ENCODE assay signal across 28 cellular contexts in the genomic region with DNA sequence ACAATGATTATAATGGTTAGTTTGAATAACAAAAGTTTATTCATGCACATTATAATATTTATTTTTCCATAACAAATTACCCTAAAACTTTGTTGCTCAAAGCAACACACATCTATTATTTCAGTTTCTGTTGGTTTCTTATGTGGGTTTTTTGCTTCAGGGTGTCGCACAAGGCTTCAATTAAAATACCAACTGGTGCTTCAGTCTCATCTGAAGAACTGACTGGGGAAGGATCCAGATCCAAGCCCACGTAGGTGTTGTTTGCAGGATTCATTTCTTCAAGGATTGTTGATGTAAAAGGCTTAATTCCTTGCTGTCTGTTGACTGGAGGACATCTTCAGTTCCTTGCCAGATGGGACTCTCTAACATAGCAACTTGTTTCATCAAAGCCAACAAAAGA.
"Had no signal": no experiment of that assay in that cellular context is flagged by ENCODE, and none has a peak within 500 bp of the region (broad histone marks: within the 10 kb centered on the region; RNA-seq: fewer than 3 reads in every experiment).

No MANE protein-coding gene starts in this region.

- H3K36me3 Mint-ChIP-seq: stimulated activated effector memory CD8-positive, alpha-beta T cell treated with anti-CD3 and anti-CD28 coated beads, Interleukin-12 subunit alpha, Interleukin-12 subunit beta, amount 100 ng/mL, for 72 hours; stimulated activated memory B cell treated with anti-CD40 and anti-IgM and Interleukin-4, amounts not matched to agents 10 μg/mL and 1 μg/mL and 100 μg/mL, for 72 hours; stimulated activated naive B cell treated with anti-CD40 and anti-IgM and Interleukin-4, amounts not matched to agents 10 μg/mL and 1 μg/mL and 100 μg/mL, for 72 hours; type B pancreatic cell had no signal

- H3K4me1 ChIP-seq: stomach, suprapubic skin, testis, thyroid gland, tibial artery, tibial nerve, transverse colon, upper lobe of left lung, upper lobe of right lung, uterus, vagina had no signal

- ATAC-seq: stimulated activated effector memory CD8-positive, alpha-beta T cell treated with anti-CD3 and anti-CD28 coated beads, Interleukin-12 subunit alpha, Interleukin-12 subunit beta, amount 100 ng/mL, for 72 hours; stimulated activated memory B cell treated with anti-CD40 and anti-IgM and Interleukin-4, amounts not matched to agents 10 μg/mL and 1 μg/mL and 100 μg/mL, for 72 hours; stimulated activated naive B cell treated with anti-CD40 and anti-IgM and Interleukin-4, amounts not matched to agents 10 μg/mL and 1 μg/mL and 100 μg/mL, for 72 hours; stimulated activated naive CD8-positive, alpha-beta T cell treated with anti-CD3 and anti-CD28 coated beads, Interleukin-15, amount 100 ng/mL, for 72 hours; stimulated activated naive CD8-positive, alpha-beta T cell treated with anti-CD3 and anti-CD28 coated beads, Interleukin-15, Interleukin-2, amounts not matched to agents 100 U/mL and 50 U/mL, for 24 hours; upper lobe of right lung had no signal

- H3K27ac ChIP-seq: stomach, suprapubic skin, testis, thoracic aorta, thyroid gland, tibial artery, tibial nerve, transverse colon, upper lobe of left lung, upper lobe of right lung, uterus, vagina had no signal

- H3K27ac Mint-ChIP-seq: stimulated activated effector memory CD8-positive, alpha-beta T cell treated with anti-CD3 and anti-CD28 coated beads, Interleukin-12 subunit alpha, Interleukin-12 subunit beta, amount 100 ng/mL, for 72 hours; stimulated activated memory B cell treated with anti-CD40 and anti-IgM and Interleukin-4, amounts not matched to agents 10 μg/mL and 1 μg/mL and 100 μg/mL, for 72 hours; stimulated activated naive B cell treated with anti-CD40 and anti-IgM and Interleukin-4, amounts not matched to agents 10 μg/mL and 1 μg/mL and 100 μg/mL, for 72 hours; stimulated activated naive CD8-positive, alpha-beta T cell treated with anti-CD3 and anti-CD28 coated beads, Interleukin-15, amount 100 ng/mL, for 72 hours; stimulated activated naive CD8-positive, alpha-beta T cell treated with anti-CD3 and anti-CD28 coated beads, Interleukin-15, Interleukin-2, amounts not matched to agents 100 ng/mL and 50 ng/mL, for 24 hours; type B pancreatic cell had no signal

- DNase-seq: stimulated activated CD4-positive, alpha-beta T cell treated with anti-CD3 and anti-CD28 coated beads, Interleukin-2, amount 100 ng/mL, for 48 hours; stimulated activated CD4-positive, alpha-beta T cell treated with anti-CD3 and anti-CD28 coated beads, Interleukin-4, amount 100 ng/mL, for 1 hour; stimulated activated CD4-positive, alpha-beta T cell treated with anti-CD3 and anti-CD28 coated beads, Interleukin-4, amount 100 ng/mL, for 24 hours; stimulated activated CD4-positive, alpha-beta T cell treated with anti-CD3 and anti-CD28 coated beads, Interleukin-4, amount 100 ng/mL, for 4 hours; stimulated activated CD8-positive, alpha-beta memory T cell treated with anti-CD3 and anti-CD28 coated beads, Interleukin-4, amount 100 ng/mL, for 48 hours; stimulated activated naive B cell treated with anti-CD40 and anti-IgM and Interleukin-4, amounts not matched to agents 10 μg/mL and 1 μg/mL and 100 μg/mL, for 72 hours; stimulated activated naive CD4-positive, alpha-beta T cell; stimulated activated naive CD4-positive, alpha-beta T cell treated with Interleukin-2 at 50 U/mL for 16 hours; stimulated activated naive CD8-positive, alpha-beta T cell treated with anti-CD3 and anti-CD28 coated beads, Interleukin-15, amount 100 ng/mL, for 72 hours; stimulated activated naive CD8-positive, alpha-beta T cell treated with anti-CD3 and anti-CD28 coated beads, Interleukin-15, Interleukin-2, amounts not matched to agents 100 U/mL and 50 U/mL, for 24 hours; stomach; substantia nigra; testis; thyroid gland; tibial artery; transverse colon; trophoblast cell; upper lobe of left lung; upper lobe of right lung; uterus had no signal

- H3K4me3 Mint-ChIP-seq: stimulated activated effector memory CD8-positive, alpha-beta T cell treated with anti-CD3 and anti-CD28 coated beads, Interleukin-12 subunit alpha, Interleukin-12 subunit beta, amount 100 ng/mL, for 72 hours; stimulated activated memory B cell treated with anti-CD40 and anti-IgM and Interleukin-4, amounts not matched to agents 10 μg/mL and 1 μg/mL and 100 μg/mL, for 72 hours; stimulated activated naive B cell treated with anti-CD40 and anti-IgM and Interleukin-4, amounts not matched to agents 10 μg/mL and 1 μg/mL and 100 μg/mL, for 72 hours; stimulated activated naive CD8-positive, alpha-beta T cell treated with anti-CD3 and anti-CD28 coated beads, Interleukin-15, amount 100 ng/mL, for 72 hours; stimulated activated naive CD8-positive, alpha-beta T cell treated with anti-CD3 and anti-CD28 coated beads, Interleukin-15, Interleukin-2, amounts not matched to agents 100 ng/mL and 50 ng/mL, for 24 hours; type B pancreatic cell had no signal

- H3K27me3 Mint-ChIP-seq: stimulated activated memory B cell treated with anti-CD40 and anti-IgM and Interleukin-4, amounts not matched to agents 10 μg/mL and 1 μg/mL and 100 μg/mL, for 72 hours; stimulated activated naive B cell treated with anti-CD40 and anti-IgM and Interleukin-4, amounts not matched to agents 10 μg/mL and 1 μg/mL and 100 μg/mL, for 72 hours; stimulated activated naive CD8-positive, alpha-beta T cell treated with anti-CD3 and anti-CD28 coated beads, Interleukin-15, amount 100 ng/mL, for 72 hours; stimulated activated naive CD8-positive, alpha-beta T cell treated with anti-CD3 and anti-CD28 coated beads, Interleukin-15, Interleukin-2, amounts not matched to agents 100 ng/mL and 50 ng/mL, for 24 hours; type B pancreatic cell had no signal

- H3K4me3 ChIP-seq: stomach, suprapubic skin, testis, thoracic aorta, thyroid gland, tibial artery, tibial nerve, transverse colon, upper lobe of left lung, upper lobe of right lung, uterus, vagina had no signal

- H3K9me3 Mint-ChIP-seq: stimulated activated memory B cell treated with anti-CD40 and anti-IgM and Interleukin-4, amounts not matched to agents 10 μg/mL and 1 μg/mL and 100 μg/mL, for 72 hours; stimulated activated naive CD8-positive, alpha-beta T cell treated with anti-CD3 and anti-CD28 coated beads, Interleukin-15, amount 100 ng/mL, for 72 hours; type B pancreatic cell had no signal

- H3K4me1 Mint-ChIP-seq: stimulated activated effector memory CD8-positive, alpha-beta T cell treated with anti-CD3 and anti-CD28 coated beads, Interleukin-12 subunit alpha, Interleukin-12 subunit beta, amount 100 ng/mL, for 72 hours; stimulated activated memory B cell treated with anti-CD40 and anti-IgM and Interleukin-4, amounts not matched to agents 10 μg/mL and 1 μg/mL and 100 μg/mL, for 72 hours; stimulated activated naive B cell treated with anti-CD40 and anti-IgM and Interleukin-4, amounts not matched to agents 10 μg/mL and 1 μg/mL and 100 μg/mL, for 72 hours; stimulated activated naive CD8-positive, alpha-beta T cell treated with anti-CD3 and anti-CD28 coated beads, Interleukin-15, amount 100 ng/mL, for 72 hours had no signal

- H3K27me3 ChIP-seq: stomach, suprapubic skin, testis, thyroid gland, tibial artery, tibial nerve, transverse colon, upper lobe of left lung, upper lobe of right lung, uterus, vagina had no signal

- H3K9me3 ChIP-seq: suprapubic skin, testis, thoracic aorta, thyroid gland, tibial artery, tibial nerve, upper lobe of left lung, upper lobe of right lung, uterus, vagina had no signal

- H3K36me3 ChIP-seq: stomach, suprapubic skin, thoracic aorta, thyroid gland, tibial artery, tibial nerve, transverse colon, upper lobe of left lung, upper lobe of right lung, uterus, vagina had no signal
